ENCODE assay signal across 1 cellular context in the genomic region with DNA sequence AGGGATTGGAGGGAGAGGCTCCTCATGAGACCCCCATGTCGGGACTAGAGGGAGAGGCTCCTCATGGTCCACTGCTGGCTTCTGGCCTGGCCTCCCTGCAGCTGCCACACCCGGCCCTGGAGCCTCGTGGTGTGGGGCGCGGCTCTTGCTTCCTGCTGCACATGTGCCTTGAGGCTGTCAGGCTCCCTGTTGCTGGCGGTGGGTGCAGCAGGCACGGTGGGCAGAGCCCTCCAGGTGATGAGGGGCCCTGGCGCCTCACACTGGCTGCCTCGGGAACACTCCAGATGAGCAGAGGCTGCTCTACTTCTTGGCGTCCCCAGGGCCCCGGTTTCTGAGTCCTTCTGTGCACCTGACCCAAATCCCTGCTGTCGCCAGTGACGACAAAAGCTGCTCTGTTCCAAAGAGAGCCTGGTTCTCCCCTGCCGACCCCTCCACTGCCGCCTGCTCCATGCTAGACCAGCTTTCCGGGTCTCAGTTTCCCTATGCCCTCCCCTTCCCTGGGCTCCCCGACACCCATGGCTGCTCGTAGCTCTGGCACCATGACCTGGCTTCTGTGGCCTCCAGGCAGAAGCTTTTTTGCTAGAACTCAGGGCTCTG.
TF ChIP-seq lines count a peak whose summit lies in the region.

No MANE protein-coding gene starts in this region.

TF ChIP-seq in HepG2, 621 proteins besides CTCF, POLR2A, EP300 and RAD21 (continued from another document):
- TF ChIP-seq RELA (CRISPR knock-in tag; IDR thresholded peaks at IDR 0.05) (no peak), STAT6 (CRISPR knock-in tag; IDR thresholded peaks at IDR 0.05; ENCODE audit: borderline replicate concordance) (no peak), ZNF780A (CRISPR knock-in tag; IDR thresholded peaks at IDR 0.05) (no peak), MEIS1 (CRISPR knock-in tag; IDR thresholded peaks at IDR 0.05; ENCODE audit: borderline replicate concordance) (peak; percentile 2; the same call in 1 of the 2 replicates), MAFF (IDR thresholded peaks at IDR 0.05; ENCODE audit: low read depth, low read length) (no peak), SPEN (CRISPR knock-in tag; IDR thresholded peaks at IDR 0.05; ENCODE audit: low read depth) (peak; percentile 2; the same call in 1 of the 2 replicates), KDM4B (CRISPR knock-in tag; IDR thresholded peaks at IDR 0.05) (no peak), RBM39 (IDR thresholded peaks at IDR 0.05; ENCODE audit: low read depth, low read length, poor library complexity, severe bottlenecking) (peak; percentile 23), ZNF414 (CRISPR knock-in tag; IDR thresholded peaks at IDR 0.05) (no peak), CEBPG (CRISPR knock-in tag; IDR thresholded peaks at IDR 0.05) (no peak), NKX3-1 (CRISPR knock-in tag; IDR thresholded peaks at IDR 0.05) (no peak), BCLAF1 (IDR thresholded peaks at IDR 0.05) (no peak), ZBTB3 (CRISPR knock-in tag; IDR thresholded peaks at IDR 0.05; ENCODE audit: borderline replicate concordance, low read depth) (no peak), HNF4G (IDR thresholded peaks at IDR 0.05; ENCODE audit: borderline replicate concordance, low read depth, low read length) (no peak), HNF4G (CRISPR knock-in tag; IDR thresholded peaks at IDR 0.05; ENCODE audit: borderline replicate concordance, low read depth) (no peak), ZNF792 (CRISPR knock-in tag; IDR thresholded peaks at IDR 0.05) (0 out of 2 replicates have a peak, but pooled peaks have one; percentile 31), ZNF484 (CRISPR knock-in tag; IDR thresholded peaks at IDR 0.05; ENCODE audit: borderline replicate concordance, low read depth) (no peak), HBP1 (CRISPR knock-in tag; IDR thresholded peaks at IDR 0.05; ENCODE audit: low read depth) (no peak), SIN3B (IDR thresholded peaks at IDR 0.05; ENCODE audit: low read length) (no peak), ZZZ3 (CRISPR knock-in tag; IDR thresholded peaks at IDR 0.05; ENCODE audit: borderline replicate concordance) (no peak), ZNF124 (CRISPR knock-in tag; IDR thresholded peaks at IDR 0.05) (no peak), ZNF280D (CRISPR knock-in tag; IDR thresholded peaks at IDR 0.05) (no peak), ZSCAN22 (CRISPR knock-in tag; IDR thresholded peaks at IDR 0.05) (no peak), ZNF17 (CRISPR knock-in tag; IDR thresholded peaks at IDR 0.05) (no peak), CC2D1A (CRISPR knock-in tag; IDR thresholded peaks at IDR 0.05) (no peak), RNF2 (conservative IDR thresholded peaks at IDR 0.05; ENCODE audit: low read depth) (no peak), NR1H2 (CRISPR knock-in tag; IDR thresholded peaks at IDR 0.05; ENCODE audit: borderline replicate concordance, low read depth) (no peak), TCF7L2 (IDR thresholded peaks at IDR 0.05; ENCODE audit: low read depth, low read length) (no peak), ATF7-NPFF (CRISPR knock-in tag; IDR thresholded peaks at IDR 0.05; ENCODE audit: low read depth) (no peak), ZNF816 (CRISPR knock-in tag; IDR thresholded peaks at IDR 0.05; ENCODE audit: borderline replicate concordance) (no peak), BHLHE40 (IDR thresholded peaks at IDR 0.05; ENCODE audit: low read length) (no peak), ZNF776 (CRISPR knock-in tag; IDR thresholded peaks at IDR 0.05) (no peak), GLI4 (CRISPR knock-in tag; IDR thresholded peaks at IDR 0.05; ENCODE audit: borderline replicate concordance) (peak; percentile 8; the same call in 1 of the 2 replicates)
- TF ChIP-seq, protein P1, sequence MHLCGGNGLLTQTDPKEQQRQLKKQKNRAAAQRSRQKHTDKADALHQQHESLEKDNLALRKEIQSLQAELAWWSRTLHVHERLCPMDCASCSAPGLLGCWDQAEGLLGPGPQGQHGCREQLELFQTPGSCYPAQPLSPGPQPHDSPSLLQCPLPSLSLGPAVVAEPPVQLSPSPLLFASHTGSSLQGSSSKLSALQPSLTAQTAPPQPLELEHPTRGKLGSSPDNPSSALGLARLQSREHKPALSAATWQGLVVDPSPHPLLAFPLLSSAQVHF (CRISPR knock-in tag; IDR thresholded peaks at IDR 0.05) = no peak
- TF ChIP-seq, protein P2, sequence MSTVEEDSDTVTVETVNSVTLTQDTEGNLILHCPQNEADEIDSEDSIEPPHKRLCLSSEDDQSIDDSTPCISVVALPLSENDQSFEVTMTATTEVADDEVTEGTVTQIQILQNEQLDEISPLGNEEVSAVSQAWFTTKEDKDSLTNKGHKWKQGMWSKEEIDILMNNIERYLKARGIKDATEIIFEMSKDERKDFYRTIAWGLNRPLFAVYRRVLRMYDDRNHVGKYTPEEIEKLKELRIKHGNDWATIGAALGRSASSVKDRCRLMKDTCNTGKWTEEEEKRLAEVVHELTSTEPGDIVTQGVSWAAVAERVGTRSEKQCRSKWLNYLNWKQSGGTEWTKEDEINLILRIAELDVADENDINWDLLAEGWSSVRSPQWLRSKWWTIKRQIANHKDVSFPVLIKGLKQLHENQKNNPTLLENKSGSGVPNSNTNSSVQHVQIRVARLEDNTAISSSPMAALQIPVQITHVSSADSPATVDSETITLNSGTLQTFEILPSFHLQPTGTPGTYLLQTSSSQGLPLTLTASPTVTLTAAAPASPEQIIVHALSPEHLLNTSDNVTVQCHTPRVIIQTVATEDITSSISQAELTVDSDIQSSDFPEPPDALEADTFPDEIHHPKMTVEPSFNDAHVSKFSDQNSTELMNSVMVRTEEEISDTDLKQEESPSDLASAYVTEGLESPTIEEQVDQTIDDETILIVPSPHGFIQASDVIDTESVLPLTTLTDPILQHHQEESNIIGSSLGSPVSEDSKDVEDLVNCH (CRISPR knock-in tag; IDR thresholded peaks at IDR 0.05) = no peak
- TF ChIP-seq, protein P3, sequence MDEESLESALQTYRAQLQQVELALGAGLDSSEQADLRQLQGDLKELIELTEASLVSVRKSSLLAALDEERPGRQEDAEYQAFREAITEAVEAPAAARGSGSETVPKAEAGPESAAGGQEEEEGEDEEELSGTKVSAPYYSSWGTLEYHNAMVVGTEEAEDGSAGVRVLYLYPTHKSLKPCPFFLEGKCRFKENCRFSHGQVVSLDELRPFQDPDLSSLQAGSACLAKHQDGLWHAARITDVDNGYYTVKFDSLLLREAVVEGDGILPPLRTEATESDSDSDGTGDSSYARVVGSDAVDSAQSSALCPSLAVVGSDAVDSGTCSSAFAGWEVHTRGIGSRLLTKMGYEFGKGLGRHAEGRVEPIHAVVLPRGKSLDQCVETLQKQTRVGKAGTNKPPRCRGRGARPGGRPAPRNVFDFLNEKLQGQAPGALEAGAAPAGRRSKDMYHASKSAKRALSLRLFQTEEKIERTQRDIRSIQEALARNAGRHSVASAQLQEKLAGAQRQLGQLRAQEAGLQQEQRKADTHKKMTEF (CRISPR knock-in tag; IDR thresholded peaks at IDR 0.05) = no peak
- TF ChIP-seq, protein P4, sequence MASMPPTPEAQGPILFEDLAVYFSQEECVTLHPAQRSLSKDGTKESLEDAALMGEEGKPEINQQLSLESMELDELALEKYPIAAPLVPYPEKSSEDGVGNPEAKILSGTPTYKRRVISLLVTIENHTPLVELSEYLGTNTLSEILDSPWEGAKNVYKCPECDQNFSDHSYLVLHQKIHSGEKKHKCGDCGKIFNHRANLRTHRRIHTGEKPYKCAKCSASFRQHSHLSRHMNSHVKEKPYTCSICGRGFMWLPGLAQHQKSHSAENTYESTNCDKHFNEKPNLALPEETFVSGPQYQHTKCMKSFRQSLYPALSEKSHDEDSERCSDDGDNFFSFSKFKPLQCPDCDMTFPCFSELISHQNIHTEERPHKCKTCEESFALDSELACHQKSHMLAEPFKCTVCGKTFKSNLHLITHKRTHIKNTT (CRISPR knock-in tag; IDR thresholded peaks at IDR 0.05) = no peak
TF ChIP-seq in HepG2: peak in this region for 11.
